Comparison of ENCODE assay signal across 6 cellular contexts in the genomic region with DNA sequence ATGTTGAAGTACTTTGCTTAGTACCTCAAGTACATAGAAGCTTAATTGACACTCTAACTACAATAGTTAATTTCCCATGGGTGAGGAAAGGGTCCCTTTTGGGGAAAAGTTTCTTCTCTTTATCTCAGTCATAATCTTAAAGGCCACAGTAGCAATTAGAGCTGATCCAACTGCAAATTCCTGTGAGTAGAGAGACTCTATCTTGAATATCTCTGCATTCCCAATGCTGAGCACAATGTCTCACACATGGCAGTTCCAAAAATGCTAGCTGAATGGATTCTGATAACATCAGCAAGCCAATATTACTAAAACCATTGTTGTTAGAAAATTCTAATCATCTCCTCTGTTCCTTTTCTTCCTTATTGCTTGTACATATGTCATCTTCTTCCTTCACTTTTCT.
"Had no signal": no experiment of that assay in that cellular context is flagged by ENCODE, and none has a peak within 500 bp of the region (broad histone marks: within the 10 kb centered on the region; RNA-seq: fewer than 3 reads in every experiment).

No MANE protein-coding gene starts in this region.

- H3K27ac ChIP-seq: HL-60 had no signal

- H3K4me1 Mint-ChIP-seq: IgD-negative memory B cell had no signal

- H3K36me3 Mint-ChIP-seq: IgD-negative memory B cell had no signal

- DNase-seq: IMR-90, KBM-7 had no signal

- ATAC-seq: HepG2, K562 had no signal

- H3K4me3 Mint-ChIP-seq: IgD-negative memory B cell had no signal

- H3K4me3 ChIP-seq: K562 had no signal
